In the genomic region with DNA sequence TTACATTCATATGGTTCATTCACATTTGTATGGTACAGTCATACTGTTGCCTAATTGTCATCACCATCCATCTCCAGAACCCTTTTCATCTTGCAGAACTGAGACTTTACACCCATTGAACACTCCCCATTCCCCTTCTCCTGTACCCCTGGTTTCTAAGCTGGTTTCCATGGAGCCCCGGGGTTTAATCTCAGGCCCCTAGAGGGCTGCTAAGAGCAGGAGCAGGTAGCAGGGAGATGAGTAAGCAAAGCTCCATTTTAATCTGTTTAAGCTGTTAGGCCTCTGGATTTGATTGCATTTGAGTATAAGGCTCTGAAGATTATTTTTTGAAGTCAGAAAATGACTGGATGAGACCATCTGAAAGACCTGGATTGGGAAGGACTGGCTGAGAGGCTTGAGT, we compare ENCODE assay signal across 18 cellular contexts.
"Had no signal": no experiment of that assay in that cellular context is flagged by ENCODE, and none has a peak within 500 bp of the region (broad histone marks: within the 10 kb centered on the region; RNA-seq: fewer than 3 reads in every experiment).

No MANE protein-coding gene starts in this region.

- FAIRE-seq: colon, pancreas, small intestine had no signal

- ATAC-seq: effector memory CD8-positive, alpha-beta T cell; gastroesophageal sphincter; left colon; left ventricle myocardium superior; naive thymus-derived CD8-positive, alpha-beta T cell; pancreas; right cardiac atrium had no signal

- H3K27ac ChIP-seq: esophagus squamous epithelium, gastroesophageal sphincter, pancreas, stomach, thoracic aorta, transverse colon had no signal

- H3K27me3 ChIP-seq: pancreas had no signal

- H3K9me3 ChIP-seq: pancreas, thoracic aorta, transverse colon had no signal

- H3K36me3 ChIP-seq: esophagus squamous epithelium, gastroesophageal sphincter, pancreas, stomach, thoracic aorta, transverse colon had no signal

- DNase-seq: effector memory CD8-positive, alpha-beta T cell; esophagus squamous epithelium; foreskin fibroblast; left colon; left ventricle myocardium superior; naive thymus-derived CD8-positive, alpha-beta T cell; occipital lobe; pancreas; right cardiac atrium; small intestine; stimulated activated CD4-positive, alpha-beta T cell treated with anti-CD3 and anti-CD28 coated beads, Interleukin-12 subunit alpha, Interleukin-12 subunit beta, amount 100 ng/mL, for 4 hours; stimulated activated naive CD4-positive, alpha-beta T cell; stomach; substantia nigra; transverse colon had no signal

- H3K4me3 ChIP-seq: esophagus squamous epithelium, gastroesophageal sphincter, pancreas, stomach, thoracic aorta, transverse colon had no signal
